ENCODE assay signal across 20 cellular contexts in the genomic region with DNA sequence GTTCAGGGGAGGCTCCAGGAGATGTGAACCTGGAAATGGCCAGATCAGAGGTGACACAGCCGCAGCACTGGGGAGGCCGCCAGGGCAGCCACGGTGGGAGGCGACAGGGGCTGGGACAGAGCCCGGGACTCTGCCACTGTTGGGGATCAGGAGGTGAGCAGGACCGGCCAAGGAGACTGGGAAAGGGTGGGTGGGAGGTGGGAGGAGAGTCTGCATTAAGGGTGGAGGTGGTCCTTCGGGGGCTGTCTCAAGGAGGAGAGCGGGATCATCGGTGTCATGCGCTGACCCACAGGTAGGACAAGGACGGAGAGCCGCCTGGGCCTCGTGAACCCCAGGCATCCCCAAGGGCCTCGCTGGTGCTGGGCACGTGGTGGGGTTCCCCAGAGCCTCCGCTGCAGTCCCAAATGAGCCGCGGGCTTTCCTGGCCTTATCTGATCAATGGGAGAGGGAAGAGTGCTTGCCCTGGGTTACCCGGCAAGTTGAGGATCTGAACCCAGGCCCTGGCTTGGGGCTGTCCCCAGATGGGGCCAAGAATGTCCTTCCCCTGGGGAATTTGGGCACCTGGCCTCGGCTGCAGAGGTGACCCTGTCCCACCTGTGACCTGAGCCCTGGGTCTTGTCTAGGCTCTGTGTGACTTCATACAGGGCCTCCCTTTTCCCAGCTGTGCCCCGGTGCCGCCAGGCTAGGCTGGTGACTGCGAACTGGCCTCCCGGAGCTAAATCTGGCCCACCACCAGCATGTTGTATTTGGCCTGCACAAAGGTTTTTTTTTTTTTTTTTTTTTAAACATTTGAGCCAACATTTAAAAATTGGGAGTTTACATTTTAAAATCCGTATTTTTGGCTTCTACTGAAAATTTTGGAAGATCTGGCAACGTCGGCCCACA. TPM values are rescaled to one million over a fixed set of nuclear protein-coding genes. Genes with fewer than 3 reads are reported as not detected.
DNase-seq lines count a peak whose midpoint lies in the region; ATAC-seq and TF ChIP-seq lines count a peak whose summit lies in the region.
"Had no signal": no experiment of that assay in that cellular context is flagged by ENCODE, and none has a peak within 500 bp of the region (broad histone marks: within the 10 kb centered on the region; RNA-seq: fewer than 3 reads in every experiment).

No MANE protein-coding gene starts in this region.

- peaks cover 36% of the 10 kb centered on the region for H3K27me3 Mint-ChIP-seq in GM23338 (ENCODE audit: insufficient read depth, low read depth, poor library complexity)

- no peak for TF ChIP-seq POLR2A in spleen (IDR thresholded peaks at IDR 0.05)

- H3K4me1 ChIP-seq in GM23338 (ENCODE audit: insufficient read depth) (peaks cover 17% of the 10 kb centered on the region), spleen (peaks cover 0 to 84% (median 29%) of the 10 kb centered on the region in 6 donors)

- TF ChIP-seq CTCF in GM23338 (conservative IDR thresholded peaks at IDR 0.05; ENCODE audit: low read depth in 2 of 2), result no peak
- no peak for TF ChIP-seq CTCF in spleen (IDR thresholded peaks at IDR 0.05 in 8 of 11, conservative IDR thresholded peaks at IDR 0.05 in 3 of 11)

- peak; percentile 22 for DNase-seq in NCI-H446 treated with DMSO at 0.1 percent for 48 hours (lab: John Stamatoyannopoulos, UW)
- DNase-seq in NCI-H446 (lab: John Stamatoyannopoulos, UW), result no peak
- DNase-seq in GM23338 (ENCODE audit: low spot score), result no peak
- no peak for DNase-seq in spleen
- no peak for DNase-seq in activated naive CD4-positive, alpha-beta T cell treated with anti-CD3 and anti-CD28 coated beads, Interleukin-2, amount 50 U/mL, for 72 hours (ENCODE audit: low spot score in 2 of 2)
- DNase-seq: ACHN; BE2C; CD4-positive, CD25-positive, alpha-beta regulatory T cell; DMS153; GOT3; HCEC 1CT; NCI-H1105; NCI-H187 treated with DMSO at 0.1 percent for 48 hours; NCI-H526 treated with DMSO at 0.1 percent for 48 hours; RPMI8226; SHP77 treated with DMSO at 0.1 percent for 48 hours; SW 1271 had no signal

- no peaks in the 10 kb centered on the region for H3K9me3 Mint-ChIP-seq in GM23338
- no peaks in the 10 kb centered on the region for H3K9me3 Mint-ChIP-seq in activated naive CD4-positive, alpha-beta T cell treated with anti-CD3 and anti-CD28 coated beads, Interleukin-2, amount 50 U/mL, for 72 hours

- no peaks in the 10 kb centered on the region for H4K20me1 ChIP-seq in GM23338 (replicated peaks; ENCODE audit: insufficient read depth)

- peak overlapping the region; percentile 38; the same call in 1 of the 3 replicates for H3K4me3 Mint-ChIP-seq in GM23338
- H3K4me3 Mint-ChIP-seq: CD4-positive, CD25-positive, alpha-beta regulatory T cell had no signal

- H3K36me3 Mint-ChIP-seq in GM23338 (ENCODE audit: low read depth), result no peaks in the 10 kb centered on the region
- H3K36me3 Mint-ChIP-seq in activated naive CD4-positive, alpha-beta T cell treated with anti-CD3 and anti-CD28 coated beads, Interleukin-2, amount 50 U/mL, for 72 hours, result no peaks in the 10 kb centered on the region
- H3K36me3 Mint-ChIP-seq: CD4-positive, CD25-positive, alpha-beta regulatory T cell had no signal

- H3K4me2 ChIP-seq in GM23338, result peak overlapping the region; percentile 73

- H3K4me3 ChIP-seq in GM23338 (peak overlapping the region; percentile 37; the same call in 1 of the 2 replicates), spleen (no peak overlapping the region)

- H3K27ac ChIP-seq in GM23338 (ENCODE audit: low read depth) (no peak overlapping the region), spleen (peak overlapping the region in 6 of 8 donors; percentile 22 to 76 (median 58))
- H3K27ac ChIP-seq: 22Rv1 had no signal

- H3K9me3 ChIP-seq in spleen, result peaks cover 0 to 8% (median 6%) of the 10 kb centered on the region in 8 donors
- H3K9me3 ChIP-seq: BE2C had no signal

- no peak for ATAC-seq in GM23338
- no peak for ATAC-seq in SK-N-SH treated with all-trans-retinoic acid at 6 μM for 48 hours
- no peak for ATAC-seq in HG03095 (IDR thresholded peaks at IDR 0.05; ENCODE audit: unreplicated experiment)
- no peak for ATAC-seq in activated naive CD4-positive, alpha-beta T cell treated with anti-CD3 and anti-CD28 coated beads, Interleukin-2, amount 50 U/mL, for 72 hours

- no peaks in the 10 kb centered on the region for H3K9me2 ChIP-seq in GM23338 (ENCODE audit: insufficient read depth)

- no peak overlapping the region for H2AFZ ChIP-seq in GM23338

- intact Hi-C loops in spleen (cut with DNase I; ENCODE audit: low total_unique reads), result no loop called here

- WGBS in spleen, 5 donors, result 77 to 87% (median 80%) methylated on average over 22 to 27 of the region's 27 CpGs

- peaks cover 24% of the 10 kb centered on the region for H3K4me1 Mint-ChIP-seq in GM23338

- H3F3A ChIP-seq in GM23338 (replicated peaks; ENCODE audit: low read depth), result no peaks in the 10 kb centered on the region

- H3K36me3 ChIP-seq in GM23338 (ENCODE audit: insufficient read depth) (no peaks in the 10 kb centered on the region), spleen (no peaks in the 10 kb centered on the region)
- H3K36me3 ChIP-seq: BE2C had no signal

- no peak overlapping the region for H3K27ac Mint-ChIP-seq in GM23338
- peak overlapping the region in 1 of 2 donors; percentile 32 for H3K27ac Mint-ChIP-seq in activated naive CD4-positive, alpha-beta T cell treated with anti-CD3 and anti-CD28 coated beads, Interleukin-2, amount 50 U/mL, for 72 hours
- H3K27ac Mint-ChIP-seq: CD4-positive, CD25-positive, alpha-beta regulatory T cell had no signal

- no peaks in the 10 kb centered on the region for H3K79me2 ChIP-seq in GM23338 (replicated peaks; ENCODE audit: insufficient read depth)

- peaks cover 15% of the 10 kb centered on the region for H3K27me3 ChIP-seq in GM23338 (ENCODE audit: insufficient read depth)
- peaks cover 0 to 48% (median 12%) of the 10 kb centered on the region in 7 donors for H3K27me3 ChIP-seq in spleen (replicated peaks in 1 of 7)

TF ChIP-seq in GM23338, 12 proteins besides CTCF, POLR2A, EP300 and RAD21 (continues in another document):
- TF ChIP-seq JUNB (IDR thresholded peaks at IDR 0.05; ENCODE audit: unreplicated experiment), result no peak
- TF ChIP-seq, protein P1, sequence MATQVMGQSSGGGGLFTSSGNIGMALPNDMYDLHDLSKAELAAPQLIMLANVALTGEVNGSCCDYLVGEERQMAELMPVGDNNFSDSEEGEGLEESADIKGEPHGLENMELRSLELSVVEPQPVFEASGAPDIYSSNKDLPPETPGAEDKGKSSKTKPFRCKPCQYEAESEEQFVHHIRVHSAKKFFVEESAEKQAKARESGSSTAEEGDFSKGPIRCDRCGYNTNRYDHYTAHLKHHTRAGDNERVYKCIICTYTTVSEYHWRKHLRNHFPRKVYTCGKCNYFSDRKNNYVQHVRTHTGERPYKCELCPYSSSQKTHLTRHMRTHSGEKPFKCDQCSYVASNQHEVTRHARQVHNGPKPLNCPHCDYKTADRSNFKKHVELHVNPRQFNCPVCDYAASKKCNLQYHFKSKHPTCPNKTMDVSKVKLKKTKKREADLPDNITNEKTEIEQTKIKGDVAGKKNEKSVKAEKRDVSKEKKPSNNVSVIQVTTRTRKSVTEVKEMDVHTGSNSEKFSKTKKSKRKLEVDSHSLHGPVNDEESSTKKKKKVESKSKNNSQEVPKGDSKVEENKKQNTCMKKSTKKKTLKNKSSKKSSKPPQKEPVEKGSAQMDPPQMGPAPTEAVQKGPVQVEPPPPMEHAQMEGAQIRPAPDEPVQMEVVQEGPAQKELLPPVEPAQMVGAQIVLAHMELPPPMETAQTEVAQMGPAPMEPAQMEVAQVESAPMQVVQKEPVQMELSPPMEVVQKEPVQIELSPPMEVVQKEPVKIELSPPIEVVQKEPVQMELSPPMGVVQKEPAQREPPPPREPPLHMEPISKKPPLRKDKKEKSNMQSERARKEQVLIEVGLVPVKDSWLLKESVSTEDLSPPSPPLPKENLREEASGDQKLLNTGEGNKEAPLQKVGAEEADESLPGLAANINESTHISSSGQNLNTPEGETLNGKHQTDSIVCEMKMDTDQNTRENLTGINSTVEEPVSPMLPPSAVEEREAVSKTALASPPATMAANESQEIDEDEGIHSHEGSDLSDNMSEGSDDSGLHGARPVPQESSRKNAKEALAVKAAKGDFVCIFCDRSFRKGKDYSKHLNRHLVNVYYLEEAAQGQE (IDR thresholded peaks at IDR 0.05; ENCODE audit: unreplicated experiment), result no peak

TF ChIP-seq in SK-N-SH treated with all-trans-retinoic acid at 6 μM for 48 hours, 23 proteins besides CTCF, POLR2A, EP300 and RAD21:
- no peak for TF ChIP-seq ZFP3 (CRISPR knock-in tag; IDR thresholded peaks at IDR 0.05)
- no peak for TF ChIP-seq ZNF8 (CRISPR knock-in tag; IDR thresholded peaks at IDR 0.05)
- peak; percentile 53; the same call in 1 of the 2 replicates for TF ChIP-seq ZNF70 (CRISPR knock-in tag; IDR thresholded peaks at IDR 0.05)
- no peak for TF ChIP-seq ESRRG (CRISPR knock-in tag; IDR thresholded peaks at IDR 0.05)
- no peak for TF ChIP-seq ISL1 (CRISPR knock-in tag; IDR thresholded peaks at IDR 0.05)
- no peak for TF ChIP-seq BACH2 (CRISPR knock-in tag; IDR thresholded peaks at IDR 0.05; ENCODE audit: borderline replicate concordance)
TF ChIP-seq in SK-N-SH treated with all-trans-retinoic acid at 6 μM for 48 hours: peak in this region for 1.

RNA-seq across cellular contexts. Expression of a gene that starts 13.2 kb away (rescaled TPM):
- total RNA-seq in GM23338 (2014; rRNA removed; shearing (Covaris generic)), result 2.4 and 6.6 TPM in 2 replicates
- polyA plus RNA-seq in GM23338 (2016; fragmentation: Nextera tagmentation; extraction: Ambion mirVana) (0.60 and 0.94 TPM in 2 replicates), spleen (1 to 10 TPM; 1.8 to 6.9 (median 4.1) TPM)
- 10 to 100 TPM in 1 of 7 donors, 1 to 10 TPM in 6; 3.8 to 10.0 (median 5.9) TPM for total RNA-seq in spleen
- 1 to 10 TPM; 1.3 to 8.0 TPM for total RNA-seq in activated naive CD4-positive, alpha-beta T cell treated with anti-CD3 and anti-CD28 coated beads, Interleukin-2, amount 50 U/mL, for 72 hours
